31 cellular contexts compared by ENCODE assay signal in genomic region chr2:29226375-29226774, GRCh38.
"Had no signal": no experiment of that assay in that cellular context is flagged by ENCODE, and none has a peak within 500 bp of the region (broad histone marks: within the 10 kb centered on the region; RNA-seq: fewer than 3 reads in every experiment).

No MANE protein-coding gene starts in this region.

- H3K4me1 ChIP-seq: adrenal gland, body of pancreas, breast epithelium had no signal

- H3K27me3 ChIP-seq: adrenal gland, body of pancreas had no signal

- H3K9me3 Mint-ChIP-seq: activated B cell treated with CpG ODN at 0.5 μM for 24 hours; activated CD4-positive, alpha-beta memory T cell treated with anti-CD3 and anti-CD28 coated beads for 36 hours; activated CD4-positive, alpha-beta T cell treated with anti-CD3 and anti-CD28 coated beads, Interleukin-2, amount 10 ng/mL, durations not matched to agents 24 days and 14 days; activated CD8-positive, alpha-beta T cell treated with anti-CD3 and anti-CD28 coated beads for 36 hours; activated naive CD4-positive, alpha-beta T cell treated with anti-CD3 and anti-CD28 coated beads for 36 hours; activated naive CD4-positive, alpha-beta T cell treated with anti-CD3 and anti-CD28 coated beads, Interleukin-2, amount 50 U/mL, for 72 hours; activated naive CD8-positive, alpha-beta T cell treated with anti-CD3 and anti-CD28 coated beads for 36 hours; activated T-cell treated with anti-CD3 and anti-CD28 coated beads, Interleukin-2, amount 50 U/mL, for 24 hours; T-helper 1 cell treated with Interleukin-12 subunit alpha and Interleukin-12 subunit beta and Interleukin-4 antibody, amounts not matched to agents 30 μg/mL and 1 μg/mL, for 36 hours; T-helper 2 cell treated with Interferon-gamma antibody and Interleukin-4, amounts not matched to agents 5 μg/mL and 100 μg/mL, for 36 hours had no signal

- H3K4me1 Mint-ChIP-seq: activated B cell treated with CpG ODN at 0.5 μM for 24 hours; activated CD4-positive, alpha-beta T cell treated with anti-CD3 and anti-CD28 coated beads, Interleukin-2, amount 10 ng/mL, durations not matched to agents 24 days and 14 days; activated CD8-positive, alpha-beta memory T cell treated with anti-CD3 and anti-CD28 coated beads, Interleukin-2, amount 10 ng/mL, durations not matched to agents 7 days and 5 days; activated naive CD8-positive, alpha-beta T cell treated with anti-CD3 and anti-CD28 coated beads for 36 hours had no signal

- DNase-seq: activated B cell treated with CpG ODN at 0.5 μM for 24 hours; activated CD4-positive, alpha-beta memory T cell treated with anti-CD3 and anti-CD28 coated beads for 36 hours; activated CD4-positive, alpha-beta T cell treated with anti-CD3 and anti-CD28 coated beads for 4 hours; activated CD4-positive, alpha-beta T cell treated with anti-CD3 and anti-CD28 coated beads, Interleukin-2, amount 10 ng/mL, durations not matched to agents 24 days and 14 days; activated CD4-positive, alpha-beta T cell treated with anti-CD3 and anti-CD28 coated beads, Interleukin-2, amount 50 U/mL, for 1 hour; activated CD4-positive, alpha-beta T cell treated with anti-CD3 and anti-CD28 coated beads, Interleukin-2, amount 50 U/mL, for 4 hours; activated CD4-positive, CD25-positive, alpha-beta regulatory T cell treated with anti-CD3 and anti-CD28 coated beads, Interleukin-2, amount 50 U/mL, for 72 hours; activated CD8-positive, alpha-beta memory T cell treated with anti-CD3 and anti-CD28 coated beads for 24 hours; activated CD8-positive, alpha-beta memory T cell treated with anti-CD3 and anti-CD28 coated beads, Interleukin-2, amount 10 ng/mL, durations not matched to agents 7 days and 5 days; activated CD8-positive, alpha-beta memory T cell treated with anti-CD3 and anti-CD28 coated beads, Interleukin-2, amount 50 U/mL, for 48 hours; activated CD8-positive, alpha-beta T cell treated with anti-CD3 and anti-CD28 coated beads for 36 hours; activated gamma-delta T cell treated with Interleukin-2 at 50 U/mL for 16 hours; activated naive CD4-positive, alpha-beta T cell; activated naive CD4-positive, alpha-beta T cell treated with anti-CD3 and anti-CD28 coated beads for 36 hours; activated naive CD4-positive, alpha-beta T cell treated with anti-CD3 and anti-CD28 coated beads, Interleukin-2, amount 50 U/mL, for 16 hours; activated naive CD8-positive, alpha-beta T cell treated with anti-CD3 and anti-CD28 coated beads for 36 hours; activated T-cell treated with anti-CD3 and anti-CD28 coated beads, Interleukin-2, amount 50 U/mL, for 24 hours; activated T-cell treated with anti-CD3 and anti-CD28 coated beads, Interleukin-2, amount 50 U/mL, for 48 hours; adrenal gland; amniotic stem cell; body of pancreas; brain microvascular endothelial cell; central memory CD4-positive, alpha-beta T cell; T-helper 1 cell; T-helper 2 cell; T-helper 9 cell had no signal

- H3K9me3 ChIP-seq: adrenal gland, body of pancreas, breast epithelium had no signal

- H3K36me3 ChIP-seq: adrenal gland, brain microvascular endothelial cell, breast epithelium had no signal

- H3K36me3 Mint-ChIP-seq: activated CD4-positive, alpha-beta memory T cell treated with anti-CD3 and anti-CD28 coated beads for 36 hours; activated CD8-positive, alpha-beta memory T cell treated with anti-CD3 and anti-CD28 coated beads, Interleukin-2, amount 10 ng/mL, durations not matched to agents 7 days and 5 days; activated naive CD4-positive, alpha-beta T cell treated with anti-CD3 and anti-CD28 coated beads, Interleukin-2, amount 50 U/mL, for 72 hours; activated naive CD8-positive, alpha-beta T cell treated with anti-CD3 and anti-CD28 coated beads for 36 hours had no signal

- H3K27ac ChIP-seq: adrenal gland, body of pancreas, brain microvascular endothelial cell, breast epithelium, VCaP had no signal

- H3K4me3 ChIP-seq: adrenal gland, body of pancreas, breast epithelium had no signal

- H3K4me3 Mint-ChIP-seq: activated B cell treated with CpG ODN at 0.5 μM for 24 hours; activated CD4-positive, alpha-beta memory T cell treated with anti-CD3 and anti-CD28 coated beads for 36 hours; activated CD4-positive, alpha-beta T cell treated with anti-CD3 and anti-CD28 coated beads, Interleukin-2, amount 10 ng/mL, durations not matched to agents 24 days and 14 days; activated CD8-positive, alpha-beta memory T cell treated with anti-CD3 and anti-CD28 coated beads, Interleukin-2, amount 10 ng/mL, durations not matched to agents 7 days and 5 days; activated CD8-positive, alpha-beta T cell treated with anti-CD3 and anti-CD28 coated beads for 36 hours; activated naive CD4-positive, alpha-beta T cell treated with anti-CD3 and anti-CD28 coated beads for 36 hours; activated naive CD8-positive, alpha-beta T cell treated with anti-CD3 and anti-CD28 coated beads for 36 hours; activated T-cell treated with anti-CD3 and anti-CD28 coated beads, Interleukin-2, amount 50 U/mL, for 24 hours; T-helper 1 cell treated with Interleukin-12 subunit alpha and Interleukin-12 subunit beta and Interleukin-4 antibody, amounts not matched to agents 30 μg/mL and 1 μg/mL, for 36 hours; T-helper 2 cell treated with Interferon-gamma antibody and Interleukin-4, amounts not matched to agents 5 μg/mL and 100 μg/mL, for 36 hours had no signal

- ATAC-seq: activated CD8-positive, alpha-beta memory T cell treated with anti-CD3 and anti-CD28 coated beads, Interleukin-2, amount 10 ng/mL, durations not matched to agents 7 days and 5 days; activated CD8-positive, alpha-beta T cell treated with anti-CD3 and anti-CD28 coated beads for 36 hours; activated naive CD4-positive, alpha-beta T cell treated with anti-CD3 and anti-CD28 coated beads, Interleukin-2, amount 50 U/mL, for 72 hours; body of pancreas had no signal

- H3K27ac Mint-ChIP-seq: activated B cell treated with CpG ODN at 0.5 μM for 24 hours; activated CD4-positive, alpha-beta memory T cell treated with anti-CD3 and anti-CD28 coated beads for 36 hours; activated CD4-positive, alpha-beta T cell treated with anti-CD3 and anti-CD28 coated beads, Interleukin-2, amount 10 ng/mL, durations not matched to agents 24 days and 14 days; activated CD8-positive, alpha-beta memory T cell treated with anti-CD3 and anti-CD28 coated beads, Interleukin-2, amount 10 ng/mL, durations not matched to agents 7 days and 5 days; activated CD8-positive, alpha-beta T cell treated with anti-CD3 and anti-CD28 coated beads for 36 hours; activated naive CD4-positive, alpha-beta T cell treated with anti-CD3 and anti-CD28 coated beads for 36 hours; activated naive CD8-positive, alpha-beta T cell treated with anti-CD3 and anti-CD28 coated beads for 36 hours; activated T-cell treated with anti-CD3 and anti-CD28 coated beads, Interleukin-2, amount 50 U/mL, for 24 hours; T-helper 1 cell treated with Interleukin-12 subunit alpha and Interleukin-12 subunit beta and Interleukin-4 antibody, amounts not matched to agents 30 μg/mL and 1 μg/mL, for 36 hours; T-helper 2 cell treated with Interferon-gamma antibody and Interleukin-4, amounts not matched to agents 5 μg/mL and 100 μg/mL, for 36 hours had no signal

- H3K27me3 Mint-ChIP-seq: activated CD4-positive, alpha-beta T cell treated with anti-CD3 and anti-CD28 coated beads, Interleukin-2, amount 10 ng/mL, durations not matched to agents 24 days and 14 days had no signal
